In genomic region chr1:107648071-107648470, GRCh38 we compare ENCODE assay signal across 15 cellular contexts.
DNase-seq lines count a peak whose midpoint lies in the region; ATAC-seq, FAIRE-seq and TF ChIP-seq lines count a peak whose summit lies in the region.
"Had no signal": no experiment of that assay in that cellular context is flagged by ENCODE, and none has a peak within 500 bp of the region (broad histone marks: within the 10 kb centered on the region; RNA-seq: fewer than 3 reads in every experiment).

No MANE protein-coding gene starts in this region.

- FAIRE-seq in keratinocyte (lab: Jason Lieb, UNC): peak; percentile 89
- FAIRE-seq: frontal cortex, islet of Langerhans had no signal

- CTCF ChIA-PET in AG04449 (lab: Yijun Ruan, JAX): no interaction called here
- CTCF ChIA-PET in mammary epithelial cell (lab: Charles Lee; ENCODE audit: low non-redundant PET): no interaction called here

- H4K8ac ChIP-seq in H9 (replicated peaks; ENCODE audit: insufficient read length, low read depth, low read length): no peak overlapping the region

- no peak overlapping the region for H2AK5ac ChIP-seq in H9 (ENCODE audit: insufficient read length, low read length)

- no peak overlapping the region for H4K91ac ChIP-seq in H9 (ENCODE audit: insufficient read length, low read depth, low read length)

- H2BK12ac ChIP-seq in H9 (ENCODE audit: insufficient read length, low read depth, low read length): no peak overlapping the region

- DNase-seq in AG04449 (ENCODE audit: low read depth, low spot score) (peak; percentile 76), HS-5 (ENCODE audit: low read depth) (peak; percentile 83), mammary epithelial cell (peak; percentile 87), keratinocyte (ENCODE audit: low read depth, low spot score) (peak; percentile 33), COLO829 (ENCODE audit: low spot score) (no peak), H9 (no peak)
- DNase-seq: activated CD8-positive, alpha-beta memory T cell treated with anti-CD3 and anti-CD28 coated beads, Interleukin-2, amount 10 ng/mL, durations not matched to agents 7 days and 5 days; GOT3; NK-92 treated with Interleukin-12 subunit alpha and Interleukin-12 subunit beta, amount 100 ng/mL, for 24 hours; WERI-Rb-1 had no signal

- H3K27ac ChIP-seq in mammary epithelial cell (ENCODE audit: insufficient read depth, low read depth, low read length): peak overlapping the region; percentile 80
- H3K27ac ChIP-seq in keratinocyte (ENCODE audit: control insufficient read depth, insufficient read depth, low read length): peak overlapping the region; percentile 92
- no peak overlapping the region for H3K27ac ChIP-seq in H9 (ENCODE audit: insufficient read length, low read depth, low read length)
- H3K27ac ChIP-seq: WERI-Rb-1 had no signal

- H3K4me2 ChIP-seq in mammary epithelial cell (ENCODE audit: insufficient read depth, low read depth, low read length) (peak overlapping the region; percentile 55), keratinocyte (ENCODE audit: control insufficient read depth, extremely low read depth, insufficient read depth, low read depth, low read length) (peak overlapping the region; percentile 85), H9 (ENCODE audit: insufficient read depth, insufficient read length, low read length) (no peak overlapping the region)

- no peak overlapping the region for H3K4ac ChIP-seq in H9 (ENCODE audit: low read depth, low read length)

- H3K4me1 ChIP-seq in mammary epithelial cell (ENCODE audit: insufficient read depth, low read length) (peaks cover 31% of the 10 kb centered on the region), keratinocyte (ENCODE audit: control insufficient read depth, extremely low read depth, insufficient read depth, low read length) (peaks cover 40% of the 10 kb centered on the region), H9 (ENCODE audit: insufficient read depth, low read length) (no peaks in the 10 kb centered on the region)

- H3K4me3 ChIP-seq in AG04449 (ENCODE audit: low read depth, low read length) (no peak overlapping the region), mammary epithelial cell (replicated peaks in 1 of 3; ENCODE audit: insufficient read depth in 1 of 3, low read depth in 2 of 3, low read length in 3 of 3) (no peak overlapping the region), keratinocyte (ENCODE audit: control insufficient read depth in 2 of 3, extremely low read depth in 1 of 3, insufficient read depth in 2 of 3, low read depth in 1 of 3, low read length in 3 of 3) (peak overlapping the region in 1 of 3 experiments; percentile 39)

- no peaks in the 10 kb centered on the region for H3K36me3 ChIP-seq in mammary epithelial cell (ENCODE audit: insufficient read depth, low read length)
- no peaks in the 10 kb centered on the region for H3K36me3 ChIP-seq in keratinocyte (ENCODE audit: control insufficient read depth in 2 of 2, extremely low read depth in 1 of 2, insufficient read depth in 2 of 2, low read length in 2 of 2)
- H3K36me3 ChIP-seq: WERI-Rb-1 had no signal

- H3K9me3 ChIP-seq in mammary epithelial cell (replicated peaks; ENCODE audit: insufficient read depth, low read length) (no peaks in the 10 kb centered on the region), keratinocyte (ENCODE audit: control insufficient read depth, low read depth, low read length) (no peaks in the 10 kb centered on the region), H9 (ENCODE audit: control insufficient read depth, low read depth, low read length) (no peaks in the 10 kb centered on the region)

- H2BK5ac ChIP-seq in H9 (ENCODE audit: insufficient read length, low read length): no peak overlapping the region

- H2BK15ac ChIP-seq in H9 (ENCODE audit: low read depth, low read length): no peak overlapping the region

- no peaks in the 10 kb centered on the region for H3K9me3 Mint-ChIP-seq in H9
- H3K9me3 Mint-ChIP-seq: activated naive CD4-positive, alpha-beta T cell treated with anti-CD3 and anti-CD28 coated beads, Interleukin-2, amount 50 U/mL, for 24 hours had no signal

- no TSS peak for BruUV-seq in mammary epithelial cell (replicated peaks; lab: Mats Ljungman, UMichigan)

- H3K9ac ChIP-seq in mammary epithelial cell (ENCODE audit: insufficient read depth, low read length) (no peak overlapping the region), keratinocyte (ENCODE audit: control insufficient read depth, extremely low read depth, insufficient read depth, low read length) (peak overlapping the region; percentile 61), H9 (ENCODE audit: extremely low read depth, insufficient read length, low read length) (no peak overlapping the region)

- no peaks in the 10 kb centered on the region for H3K79me1 ChIP-seq in H9 (ENCODE audit: insufficient read depth, low read depth, low read length, poor library complexity, severe bottlenecking)

- no peak overlapping the region for H3K18ac ChIP-seq in H9 (ENCODE audit: insufficient read length, low read depth, low read length)

- H3K23ac ChIP-seq in H9 (ENCODE audit: insufficient read length, low read depth, low read length): no peak overlapping the region

- no peaks in the 10 kb centered on the region for H3K27me3 Mint-ChIP-seq in H9 (ENCODE audit: low read depth)
- H3K27me3 Mint-ChIP-seq: activated CD8-positive, alpha-beta memory T cell treated with anti-CD3 and anti-CD28 coated beads, Interleukin-2, amount 10 ng/mL, durations not matched to agents 7 days and 5 days; activated naive CD4-positive, alpha-beta T cell treated with anti-CD3 and anti-CD28 coated beads, Interleukin-2, amount 50 U/mL, for 24 hours had no signal

- no peaks in the 10 kb centered on the region for H3K9me1 ChIP-seq in keratinocyte (ENCODE audit: control insufficient read depth, extremely low read depth, insufficient read depth, low read length)

- H3K4me3 Mint-ChIP-seq in H9: no peak overlapping the region
- H3K4me3 Mint-ChIP-seq: activated CD8-positive, alpha-beta memory T cell treated with anti-CD3 and anti-CD28 coated beads, Interleukin-2, amount 10 ng/mL, durations not matched to agents 7 days and 5 days; activated naive CD4-positive, alpha-beta T cell treated with anti-CD3 and anti-CD28 coated beads, Interleukin-2, amount 50 U/mL, for 24 hours had no signal

- H4K20me1 ChIP-seq in mammary epithelial cell (ENCODE audit: insufficient read depth, low read length) (no peaks in the 10 kb centered on the region), keratinocyte (ENCODE audit: control insufficient read depth, extremely low read depth, insufficient read depth, low read length) (no peaks in the 10 kb centered on the region), H9 (ENCODE audit: control insufficient read depth, insufficient read depth, insufficient read length) (no peaks in the 10 kb centered on the region)

- H3T11ph ChIP-seq in H9 (ENCODE audit: low read length): no peak overlapping the region

- no peak overlapping the region for H3K14ac ChIP-seq in H9 (ENCODE audit: insufficient read depth, low read length)

- dilution Hi-C loops in mammary epithelial cell (cut with HindIII; ENCODE audit: low sequenced_read_pairs) (loop anchor here (5.0 kb wide), 1 partner anchor 44 kb away; no protein-coding TSS in a partner anchor), keratinocyte (cut with MboI; ENCODE audit: extremely low pct_ligation_motif_present, low sequenced_read_pairs) (no loop called here)

- intact Hi-C loops in mammary epithelial cell (cut with micrococcal nuclease): loop anchor here (5.0 kb wide), 2 partner anchors 34 to 116 kb away; no protein-coding TSS in a partner anchor

- no peaks in the 10 kb centered on the region for H3K27me3 ChIP-seq in mammary epithelial cell (ENCODE audit: insufficient read depth, low read length)
- H3K27me3 ChIP-seq in keratinocyte (ENCODE audit: control insufficient read depth, extremely low read depth, insufficient read depth, low read length): no peaks in the 10 kb centered on the region
- no peaks in the 10 kb centered on the region for H3K27me3 ChIP-seq in H9 (ENCODE audit: insufficient read depth, low read length)

- no peaks in the 10 kb centered on the region for H3K79me2 ChIP-seq in mammary epithelial cell (ENCODE audit: insufficient read depth, low read length)
- no peaks in the 10 kb centered on the region for H3K79me2 ChIP-seq in keratinocyte (ENCODE audit: control insufficient read depth, insufficient read depth, low read length)
- no peaks in the 10 kb centered on the region for H3K79me2 ChIP-seq in H9 (ENCODE audit: insufficient read depth, low read length)

- H3K23me2 ChIP-seq in H9 (ENCODE audit: insufficient read length, low read depth, low read length, poor library complexity, severe bottlenecking): no peaks in the 10 kb centered on the region

- in situ Hi-C loops in mammary epithelial cell (cut with MboI; ENCODE audit: low sequenced_read_pairs in 2 of 2): no loop called here

- H3K27ac Mint-ChIP-seq in H9: no peak overlapping the region
- H3K27ac Mint-ChIP-seq: activated CD8-positive, alpha-beta memory T cell treated with anti-CD3 and anti-CD28 coated beads, Interleukin-2, amount 10 ng/mL, durations not matched to agents 7 days and 5 days; activated naive CD4-positive, alpha-beta T cell treated with anti-CD3 and anti-CD28 coated beads, Interleukin-2, amount 50 U/mL, for 24 hours had no signal

- no peak overlapping the region for H3K56ac ChIP-seq in H9 (ENCODE audit: insufficient read length, low read depth, low read length)

- TF ChIP-seq CTCF in AG04449 (IDR thresholded peaks at IDR 0.05; ENCODE audit: insufficient read depth, low read length, missing control alignments) (no peak), mammary epithelial cell (conservative IDR thresholded peaks at IDR 0.05 in 1 of 2, IDR thresholded peaks at IDR 0.05 in 1 of 2; ENCODE audit: extremely low read depth in 1 of 2, insufficient read depth in 1 of 2, low read depth in 1 of 2, low read length in 2 of 2) (no peak), keratinocyte (optimal IDR thresholded peaks at IDR 0.05 in 1 of 3, IDR thresholded peaks at IDR 0.05 in 1 of 3, conservative IDR thresholded peaks at IDR 0.05 in 1 of 3; ENCODE audit: extremely low read depth in 1 of 3, insufficient read depth in 2 of 3, low read length in 3 of 3) (no peak), H9 (conservative IDR thresholded peaks at IDR 0.05) (no peak)

- H2AFZ ChIP-seq in mammary epithelial cell (ENCODE audit: low read depth, low read length): no peak overlapping the region
- H2AFZ ChIP-seq in keratinocyte (ENCODE audit: control insufficient read depth, low read length): no peak overlapping the region
- no peak overlapping the region for H2AFZ ChIP-seq in H9 (ENCODE audit: low read length)

- H3K4me1 Mint-ChIP-seq in H9: no peaks in the 10 kb centered on the region
- H3K4me1 Mint-ChIP-seq: activated CD8-positive, alpha-beta memory T cell treated with anti-CD3 and anti-CD28 coated beads, Interleukin-2, amount 10 ng/mL, durations not matched to agents 7 days and 5 days; activated naive CD4-positive, alpha-beta T cell treated with anti-CD3 and anti-CD28 coated beads, Interleukin-2, amount 50 U/mL, for 24 hours had no signal

- no peak overlapping the region for H2BK120ac ChIP-seq in H9 (ENCODE audit: low read depth, low read length, poor library complexity, severe bottlenecking)

- H3K36me3 Mint-ChIP-seq in H9 (ENCODE audit: insufficient read depth in 1 of 3, low read depth in 3 of 3): no peaks in the 10 kb centered on the region
- H3K36me3 Mint-ChIP-seq: activated CD8-positive, alpha-beta memory T cell treated with anti-CD3 and anti-CD28 coated beads, Interleukin-2, amount 10 ng/mL, durations not matched to agents 7 days and 5 days; activated naive CD4-positive, alpha-beta T cell treated with anti-CD3 and anti-CD28 coated beads, Interleukin-2, amount 50 U/mL, for 24 hours had no signal

- ATAC-seq in GM18519 (IDR thresholded peaks at IDR 0.05; ENCODE audit: low FRiP score, unreplicated experiment) (no peak), HG03196 (IDR thresholded peaks at IDR 0.05; ENCODE audit: unreplicated experiment) (no peak)
- ATAC-seq: activated CD8-positive, alpha-beta memory T cell treated with anti-CD3 and anti-CD28 coated beads, Interleukin-2, amount 10 ng/mL, durations not matched to agents 7 days and 5 days had no signal

- POLR2A ChIA-PET in AG04449 (lab: Yijun Ruan, JAX): no interaction called here

- no peak overlapping the region for H2BK20ac ChIP-seq in H9 (ENCODE audit: low read depth, low read length, poor library complexity, severe bottlenecking)

- H4K5ac ChIP-seq in H9 (ENCODE audit: insufficient read length, low read depth, low read length): no peak overlapping the region

Comparison
In these comparisons a context has a peak if more than half of its experiments do, and no peak if none do; other contexts are left out.
1. DNase-seq: peak in AG04449 (single experiment), HS-5 (single experiment), mammary epithelial cell (single experiment) and keratinocyte (single experiment); none in COLO829 (single experiment) and H9 (single experiment).